In the genomic region with DNA sequence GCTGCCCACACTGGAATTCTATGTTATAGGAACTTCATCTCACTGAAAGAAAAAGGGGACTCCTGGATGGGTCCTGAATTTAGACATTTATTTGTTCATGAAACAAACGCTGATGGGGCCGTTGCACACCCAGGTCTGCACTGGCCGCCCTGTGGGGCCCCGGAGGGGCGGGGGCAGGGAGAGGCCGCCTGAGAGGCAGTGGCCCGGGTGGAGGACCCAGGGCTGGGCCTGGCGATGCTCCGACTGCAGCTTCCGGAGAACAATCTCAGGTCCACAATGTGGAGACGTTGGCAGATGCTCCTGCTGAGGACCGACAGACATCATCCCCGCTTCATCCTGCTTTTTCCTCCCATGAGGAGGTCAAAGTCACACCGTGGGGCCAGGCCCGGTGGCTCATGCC, we compare ENCODE assay signal across 23 cellular contexts. TPM values are rescaled to one million over a fixed set of nuclear protein-coding genes. Genes with fewer than 3 reads are reported as not detected.
"Had no signal": no experiment of that assay in that cellular context is flagged by ENCODE, and none has a peak within 500 bp of the region (broad histone marks: within the 10 kb centered on the region; RNA-seq: fewer than 3 reads in every experiment).

No MANE protein-coding gene starts in this region.

- H3K27ac ChIP-seq: esophagus squamous epithelium, psoas muscle, testis had no signal

- H3K27me3 ChIP-seq: body of pancreas, testis had no signal

- H3K36me3 ChIP-seq: esophagus squamous epithelium had no signal

- H3K9me3 ChIP-seq: body of pancreas, esophagus squamous epithelium, psoas muscle, testis had no signal

- DNase-seq: activated CD4-positive, alpha-beta memory T cell treated with anti-CD3 and anti-CD28 coated beads, Interleukin-2, amount 10 ng/mL, durations not matched to agents 7 days and 5 days; activated CD4-positive, alpha-beta T cell treated with anti-CD3 and anti-CD28 coated beads for 48 hours; activated CD4-positive, CD25-positive, alpha-beta regulatory T cell; activated CD8-positive, alpha-beta memory T cell treated with anti-CD3 and anti-CD28 coated beads, Interleukin-2, amount 10 ng/mL, durations not matched to agents 7 days and 5 days; activated naive CD4-positive, alpha-beta T cell treated with Interleukin-2 at 50 U/mL for 16 hours; activated naive CD8-positive, alpha-beta T cell treated with anti-CD3 and anti-CD28 coated beads, Interleukin-2, amount 10 ng/mL, durations not matched to agents 7 days and 5 days; body of pancreas; effector memory CD8-positive, alpha-beta T cell; esophagus squamous epithelium; left cardiac atrium; nephron progenitor cell; stimulated activated CD4-positive, alpha-beta T cell treated with anti-CD3 and anti-CD28 coated beads, Interleukin-4, amount 100 ng/mL, for 24 hours; testis had no signal

- H3K4me3 ChIP-seq: body of pancreas, esophagus squamous epithelium, smooth muscle cell, testis had no signal

- ATAC-seq: activated CD8-positive, alpha-beta memory T cell treated with anti-CD3 and anti-CD28 coated beads, Interleukin-2, amount 10 ng/mL, durations not matched to agents 7 days and 5 days; body of pancreas; effector memory CD8-positive, alpha-beta T cell; left cardiac atrium; psoas muscle; sciatic nerve; stimulated activated effector memory CD8-positive, alpha-beta T cell treated with anti-CD3 and anti-CD28 coated beads, Interleukin-12 subunit alpha, Interleukin-12 subunit beta, amount 100 ng/mL, for 72 hours had no signal

- H3K4me2 ChIP-seq: smooth muscle cell had no signal

- H3K4me1 ChIP-seq: psoas muscle had no signal

RNA-seq across cellular contexts. Expression of a gene that starts 30.0 kb away (rescaled TPM):
- total RNA-seq: activated CD4-positive, alpha-beta memory T cell treated with anti-CD3 and anti-CD28 coated beads, Interleukin-2, amount 10 ng/mL, durations not matched to agents 7 days and 5 days; activated CD8-positive, alpha-beta memory T cell treated with anti-CD3 and anti-CD28 coated beads, Interleukin-2, amount 10 ng/mL, durations not matched to agents 7 days and 5 days; activated naive CD8-positive, alpha-beta T cell treated with anti-CD3 and anti-CD28 coated beads, Interleukin-2, amount 10 ng/mL, durations not matched to agents 7 days and 5 days; cardiac septum; dermis microvascular lymphatic vessel endothelial cell had no signal

RNA-seq across cellular contexts. Expression of a gene that starts 40.8 kb away (rescaled TPM):
- total RNA-seq: activated CD4-positive, alpha-beta memory T cell treated with anti-CD3 and anti-CD28 coated beads, Interleukin-2, amount 10 ng/mL, durations not matched to agents 7 days and 5 days; activated CD8-positive, alpha-beta memory T cell treated with anti-CD3 and anti-CD28 coated beads, Interleukin-2, amount 10 ng/mL, durations not matched to agents 7 days and 5 days; activated naive CD8-positive, alpha-beta T cell treated with anti-CD3 and anti-CD28 coated beads, Interleukin-2, amount 10 ng/mL, durations not matched to agents 7 days and 5 days; body of pancreas; cardiac septum; esophagus squamous epithelium; omental fat pad; psoas muscle; sciatic nerve; ureter had no signal
- polyA plus RNA-seq: psoas muscle had no signal

RNA-seq across cellular contexts. Expression of a gene that starts 46.7 kb away (rescaled TPM):
- total RNA-seq: activated CD4-positive, alpha-beta memory T cell treated with anti-CD3 and anti-CD28 coated beads, Interleukin-2, amount 10 ng/mL, durations not matched to agents 7 days and 5 days; activated CD8-positive, alpha-beta memory T cell treated with anti-CD3 and anti-CD28 coated beads, Interleukin-2, amount 10 ng/mL, durations not matched to agents 7 days and 5 days; dermis microvascular lymphatic vessel endothelial cell; esophagus squamous epithelium; lung microvascular endothelial cell; myocyte; ureter had no signal
- polyA plus RNA-seq: psoas muscle had no signal

RNA-seq across cellular contexts. Expression of a gene that starts 59.9 kb away (rescaled TPM):
- total RNA-seq: activated CD4-positive, alpha-beta memory T cell treated with anti-CD3 and anti-CD28 coated beads, Interleukin-2, amount 10 ng/mL, durations not matched to agents 7 days and 5 days; activated CD8-positive, alpha-beta memory T cell treated with anti-CD3 and anti-CD28 coated beads, Interleukin-2, amount 10 ng/mL, durations not matched to agents 7 days and 5 days; activated naive CD8-positive, alpha-beta T cell treated with anti-CD3 and anti-CD28 coated beads, Interleukin-2, amount 10 ng/mL, durations not matched to agents 7 days and 5 days; dermis microvascular lymphatic vessel endothelial cell; esophagus squamous epithelium; left cardiac atrium; lung microvascular endothelial cell; myocyte; omental fat pad; smooth muscle cell; ureter had no signal
- polyA plus RNA-seq: smooth muscle cell had no signal
